8 cellular contexts compared by ENCODE assay signal in genomic region chr1:22024485-22025367, GRCh38. TPM values are rescaled to one million over a fixed set of nuclear protein-coding genes. Genes with fewer than 3 reads are reported as not detected.
A peak's percentile ranks its signal among the peaks of the same experiment; 100 is the strongest.
DNase-seq lines count a peak whose midpoint lies in the region; ATAC-seq, FAIRE-seq and TF ChIP-seq lines count a peak whose summit lies in the region.

No MANE protein-coding gene starts in this region.

- H3K36me3 ChIP-seq in WERI-Rb-1 = peaks cover 4% of the 10 kb centered on the region
- no peaks in the 10 kb centered on the region for H3K36me3 ChIP-seq in mammary epithelial cell (ENCODE audit: insufficient read depth, low read length)
- H3K36me3 ChIP-seq in keratinocyte (ENCODE audit: control insufficient read depth in 2 of 2, extremely low read depth in 1 of 2, insufficient read depth in 2 of 2, low read length in 2 of 2) = no peaks in the 10 kb centered on the region

- H3K9ac ChIP-seq in mammary epithelial cell (ENCODE audit: insufficient read depth, low read length) = peak overlapping the region; percentile 96
- peak overlapping the region; percentile 100 for H3K9ac ChIP-seq in keratinocyte (ENCODE audit: control insufficient read depth, extremely low read depth, insufficient read depth, low read length)

- intact Hi-C loops in mammary epithelial cell (cut with micrococcal nuclease) = loop anchor here (2.0 to 5.0 kb wide), 3 partner anchors 28 to 68 kb away; partner anchors contain the start of gene CDC42

- H3K27ac ChIP-seq in WERI-Rb-1 = peak overlapping the region; percentile 99
- peak overlapping the region; percentile 94 for H3K27ac ChIP-seq in mammary epithelial cell (ENCODE audit: insufficient read depth, low read depth, low read length)
- H3K27ac ChIP-seq in keratinocyte (ENCODE audit: control insufficient read depth, insufficient read depth, low read length) = peak overlapping the region; percentile 99

- H2AFZ ChIP-seq in mammary epithelial cell (ENCODE audit: low read depth, low read length) (peak overlapping the region; percentile 98), keratinocyte (ENCODE audit: control insufficient read depth, low read length) (peak overlapping the region; percentile 97)

- BruUV-seq in mammary epithelial cell (replicated peaks; lab: Mats Ljungman, UMichigan) = TSS peak; percentile 50

- no peaks in the 10 kb centered on the region for H3K9me1 ChIP-seq in keratinocyte (ENCODE audit: control insufficient read depth, extremely low read depth, insufficient read depth, low read length)

- dilution Hi-C loops in mammary epithelial cell (cut with HindIII; ENCODE audit: low sequenced_read_pairs) (no loop called here), keratinocyte (cut with MboI; ENCODE audit: extremely low pct_ligation_motif_present, low sequenced_read_pairs) (no loop called here)

- CTCF ChIA-PET in mammary epithelial cell (lab: Charles Lee; ENCODE audit: low non-redundant PET) = interaction anchor here (0.6 to 0.7 kb wide), 3 partner anchors 68 to 650 kb away, joined by 3 to 4 read pairs (median 3); no protein-coding TSS in a partner anchor

- in situ Hi-C loops in mammary epithelial cell (cut with MboI; ENCODE audit: low sequenced_read_pairs in 2 of 2) = no loop called here

- H4K20me1 ChIP-seq in mammary epithelial cell (ENCODE audit: insufficient read depth, low read length) (no peaks in the 10 kb centered on the region), keratinocyte (ENCODE audit: control insufficient read depth, extremely low read depth, insufficient read depth, low read length) (no peaks in the 10 kb centered on the region)

- DNase-seq in NCI-H1105 (lab: John Stamatoyannopoulos, UW) (peak; percentile 75), WERI-Rb-1 (peak; percentile 88), mammary epithelial cell (no peak), keratinocyte (ENCODE audit: low read depth, low spot score) (no peak), cerebellar nuclear complex (lab: John Stamatoyannopoulos, UW) (no peak)
- peak; percentile 57 to 66 (median 60) for DNase-seq in stimulated activated CD4-positive, alpha-beta T cell treated with anti-CD3 and anti-CD28 coated beads, Interleukin-12 subunit alpha, Interleukin-12 subunit beta, amount 100 ng/mL, for 48 hours (ENCODE audit: low read depth in 2 of 3, low spot score in 1 of 3)

- ATAC-seq in HG02571 (IDR thresholded peaks at IDR 0.05; ENCODE audit: unreplicated experiment) = peak; percentile 15

- H3K4me1 ChIP-seq in mammary epithelial cell (ENCODE audit: insufficient read depth, low read length) (peaks cover 11% of the 10 kb centered on the region), keratinocyte (ENCODE audit: control insufficient read depth, extremely low read depth, insufficient read depth, low read length) (peaks cover 11% of the 10 kb centered on the region)

- TF ChIP-seq CTCF in GM12873 (IDR thresholded peaks at IDR 0.05; ENCODE audit: insufficient read depth, low read depth, low read length, missing control alignments) = peak; percentile 20
- no peak for TF ChIP-seq CTCF in WERI-Rb-1 (IDR thresholded peaks at IDR 0.05; ENCODE audit: low read depth, low read length)
- TF ChIP-seq CTCF in mammary epithelial cell (conservative IDR thresholded peaks at IDR 0.05 in 1 of 2, IDR thresholded peaks at IDR 0.05 in 1 of 2; ENCODE audit: extremely low read depth in 1 of 2, insufficient read depth in 1 of 2, low read depth in 1 of 2, low read length in 2 of 2) = peak in 1 of 2 donors; percentile 10
- TF ChIP-seq CTCF in keratinocyte (optimal IDR thresholded peaks at IDR 0.05 in 1 of 3, IDR thresholded peaks at IDR 0.05 in 1 of 3, conservative IDR thresholded peaks at IDR 0.05 in 1 of 3; ENCODE audit: extremely low read depth in 1 of 3, insufficient read depth in 2 of 3, low read length in 3 of 3) = peak in 2 of 3 experiments; percentile 7 to 23

- no peaks in the 10 kb centered on the region for H3K27me3 ChIP-seq in WERI-Rb-1 (ENCODE audit: insufficient read depth, low read depth, severe bottlenecking)
- no peaks in the 10 kb centered on the region for H3K27me3 ChIP-seq in mammary epithelial cell (ENCODE audit: insufficient read depth, low read length)
- H3K27me3 ChIP-seq in keratinocyte (ENCODE audit: control insufficient read depth, extremely low read depth, insufficient read depth, low read length) = no peaks in the 10 kb centered on the region

- H3K4me3 ChIP-seq in WERI-Rb-1 (ENCODE audit: low read depth, low read length) (peak overlapping the region; percentile 100), mammary epithelial cell (replicated peaks in 1 of 3; ENCODE audit: insufficient read depth in 1 of 3, low read depth in 2 of 3, low read length in 3 of 3) (peak overlapping the region; percentile 76 to 89 (median 77)), keratinocyte (ENCODE audit: control insufficient read depth in 2 of 3, extremely low read depth in 1 of 3, insufficient read depth in 2 of 3, low read depth in 1 of 3, low read length in 3 of 3) (peak overlapping the region; percentile 64 to 97 (median 97))

- H3K9me3 ChIP-seq in WERI-Rb-1 (ENCODE audit: severe bottlenecking) (no peaks in the 10 kb centered on the region), mammary epithelial cell (replicated peaks; ENCODE audit: insufficient read depth, low read length) (no peaks in the 10 kb centered on the region), keratinocyte (ENCODE audit: control insufficient read depth, low read depth, low read length) (no peaks in the 10 kb centered on the region)

- no peak for FAIRE-seq in keratinocyte (lab: Jason Lieb, UNC)

- H3K4me2 ChIP-seq in mammary epithelial cell (ENCODE audit: insufficient read depth, low read depth, low read length) (peak overlapping the region; percentile 79), keratinocyte (ENCODE audit: control insufficient read depth, extremely low read depth, insufficient read depth, low read depth, low read length) (peak overlapping the region; percentile 82)

- H3K79me2 ChIP-seq in mammary epithelial cell (ENCODE audit: insufficient read depth, low read length) (peaks cover 11% of the 10 kb centered on the region), keratinocyte (ENCODE audit: control insufficient read depth, insufficient read depth, low read length) (peaks cover 2% of the 10 kb centered on the region)

- WGBS in mammary epithelial cell (ENCODE audit: low coverage, missing lambda C conversion rate) = 10% methylated on average over 29 of the region's 33 CpGs

RNA-seq across cellular contexts. Expression of gene CELA3A, which starts 23.3 kb away (rescaled TPM):
- total RNA-seq in mammary epithelial cell = not detected
- polyA plus RNA-seq in mammary epithelial cell = not detected
- not detected for polyA minus RNA-seq in mammary epithelial cell
- polyA plus RNA-seq in keratinocyte = not detected in 3 replicates
- polyA plus RNA-seq in keratinocyte (2011; ENCODE audit: low read depth) = not detected
- not detected in 2 replicates for polyA plus RNA-seq in keratinocyte (2011; cell fraction: cytosol; rRNA removed)
- polyA plus RNA-seq in keratinocyte (2011; cell fraction: nucleus; rRNA removed) = not detected in 2 replicates
- not detected in 2 replicates for polyA plus RNA-seq in keratinocyte (2012; ENCODE audit: low replicate concordance)
- not detected in 3 replicates for polyA minus RNA-seq in keratinocyte
- polyA minus RNA-seq in keratinocyte (2011; cell fraction: cytosol; rRNA and poly(A)+ RNA removed) = not detected
- polyA minus RNA-seq in keratinocyte (2011; cell fraction: nucleus; rRNA and poly(A)+ RNA removed) = not detected in 2 replicates

RNA-seq across cellular contexts. Expression of gene CDC42, which starts 27.8 kb away (rescaled TPM):
- 100 to 1,000 TPM; 234 to 414 TPM for total RNA-seq in mammary epithelial cell
- polyA plus RNA-seq in mammary epithelial cell (232 TPM), keratinocyte (291 to 499 TPM (median 312 TPM) in 3 replicates)
- polyA minus RNA-seq in mammary epithelial cell (408 TPM), keratinocyte (179 to 521 TPM (median 360 TPM) in 3 replicates)
- 195 TPM for polyA plus RNA-seq in keratinocyte (2011; ENCODE audit: low read depth)
- polyA plus RNA-seq in keratinocyte (2011; cell fraction: cytosol; rRNA removed) = 242 and 602 TPM in 2 replicates
- polyA plus RNA-seq in keratinocyte (2011; cell fraction: nucleus; rRNA removed) = 229 and 267 TPM in 2 replicates
- polyA plus RNA-seq in keratinocyte (2012; ENCODE audit: low replicate concordance) = 281 and 347 TPM in 2 replicates
- polyA minus RNA-seq in keratinocyte (2011; cell fraction: cytosol; rRNA and poly(A)+ RNA removed) = 262 TPM
- polyA minus RNA-seq in keratinocyte (2011; cell fraction: nucleus; rRNA and poly(A)+ RNA removed) = 79.0 and 142 TPM in 2 replicates

RNA-seq across cellular contexts. Expression of gene CELA3B, which starts 47.9 kb away (rescaled TPM):
- not detected for total RNA-seq in mammary epithelial cell
- not detected for polyA plus RNA-seq in mammary epithelial cell
- not detected for polyA minus RNA-seq in mammary epithelial cell
- not detected in 3 replicates for polyA plus RNA-seq in keratinocyte
- polyA plus RNA-seq in keratinocyte (2011; ENCODE audit: low read depth) = not detected
- polyA plus RNA-seq in keratinocyte (2011; cell fraction: cytosol; rRNA removed) = not detected in 2 replicates
- not detected in 2 replicates for polyA plus RNA-seq in keratinocyte (2011; cell fraction: nucleus; rRNA removed)
- polyA plus RNA-seq in keratinocyte (2012; ENCODE audit: low replicate concordance) = not detected in 2 replicates
- polyA minus RNA-seq in keratinocyte = not detected in 3 replicates
- not detected for polyA minus RNA-seq in keratinocyte (2011; cell fraction: cytosol; rRNA and poly(A)+ RNA removed)
- polyA minus RNA-seq in keratinocyte (2011; cell fraction: nucleus; rRNA and poly(A)+ RNA removed) = not detected in 2 replicates

Comparison
In these comparisons a context has a peak if more than half of its experiments do, and no peak if none do; other contexts are left out.
1. DNase-seq: peak in NCI-H1105 (single experiment), WERI-Rb-1 (single experiment) and stimulated activated CD4-positive, alpha-beta T cell treated with anti-CD3 and anti-CD28 coated beads, Interleukin-12 subunit alpha, Interleukin-12 subunit beta, amount 100 ng/mL, for 48 hours (3 of 3); none in mammary epithelial cell (single experiment), keratinocyte (single experiment) and cerebellar nuclear complex (0 of 2).
2. Peak in every context shown above with its lines, with median percentiles within 50 percentile points of each other: H3K27ac ChIP-seq and H3K4me3 ChIP-seq.